Comparison of ENCODE assay signal across 13 cellular contexts in the genomic region with DNA sequence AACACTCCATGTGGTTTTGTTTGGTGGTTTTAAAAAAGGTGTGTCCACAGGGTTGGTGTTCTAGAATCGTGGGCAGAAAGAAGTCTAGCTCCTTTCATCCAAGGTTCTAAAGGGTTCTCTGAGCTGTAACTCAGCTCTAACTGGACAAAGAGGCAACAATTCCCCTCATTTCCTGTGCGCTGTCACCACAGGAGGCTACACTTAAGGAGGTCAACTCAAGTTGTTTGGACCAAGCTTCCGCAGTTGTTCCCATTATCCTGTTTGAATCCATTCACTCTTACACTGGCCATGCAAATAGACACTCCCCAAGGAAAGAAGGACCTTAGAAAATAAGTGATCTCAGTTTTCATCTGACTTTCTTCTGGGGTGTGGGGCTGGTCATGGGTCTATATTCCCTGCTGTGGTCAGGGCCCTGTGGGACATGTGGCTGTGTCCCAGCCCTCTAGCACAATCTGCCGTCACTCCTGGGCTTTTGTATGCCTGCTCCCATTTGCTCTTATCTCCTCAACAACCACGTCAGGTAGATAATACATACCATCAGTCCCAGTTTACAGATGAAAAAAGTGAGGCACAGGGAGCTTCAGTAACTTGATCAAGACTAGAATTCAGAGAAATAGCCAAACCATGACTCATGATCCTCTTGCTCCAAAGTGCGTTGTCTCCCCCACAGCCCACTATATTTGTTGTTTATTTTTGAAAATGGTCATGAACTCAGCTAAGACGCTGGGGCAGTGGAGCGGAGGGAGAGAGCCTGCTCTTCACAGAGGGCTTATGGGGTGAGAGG.
DNase-seq lines count a peak whose midpoint lies in the region; ATAC-seq, FAIRE-seq and TF ChIP-seq lines count a peak whose summit lies in the region.
"Had no signal": no experiment of that assay in that cellular context is flagged by ENCODE, and none has a peak within 500 bp of the region (broad histone marks: within the 10 kb centered on the region; RNA-seq: fewer than 3 reads in every experiment).

No MANE protein-coding gene starts in this region.

- no peaks in the 10 kb centered on the region for H3K36me3 ChIP-seq in smooth muscle cell (ENCODE audit: low read depth)

- H3K9me3 Mint-ChIP-seq in activated naive CD8-positive, alpha-beta T cell treated with anti-CD3 and anti-CD28 coated beads, Interleukin-2, amount 50 U/mL, for 24 hours, result peaks cover 7% of the 10 kb centered on the region

- no peak for ATAC-seq in activated naive CD8-positive, alpha-beta T cell treated with anti-CD3 and anti-CD28 coated beads, Interleukin-2, amount 50 U/mL, for 24 hours

- H3K27ac Mint-ChIP-seq in activated naive CD8-positive, alpha-beta T cell treated with anti-CD3 and anti-CD28 coated beads, Interleukin-2, amount 50 U/mL, for 24 hours, result no peak overlapping the region
- H3K27ac Mint-ChIP-seq: activated T-cell treated with anti-CD3 and anti-CD28 coated beads, Interleukin-2, amount 50 U/mL, for 24 hours; CD4-positive, CD25-positive, alpha-beta regulatory T cell had no signal

- H3K9me3 ChIP-seq in smooth muscle cell (replicated peaks; ENCODE audit: low read depth), result no peaks in the 10 kb centered on the region

- no peaks in the 10 kb centered on the region for H3K27me3 Mint-ChIP-seq in activated naive CD8-positive, alpha-beta T cell treated with anti-CD3 and anti-CD28 coated beads, Interleukin-2, amount 50 U/mL, for 24 hours

- peak; percentile 51 for FAIRE-seq in GM19239 (lab: Jason Lieb, UNC)
- FAIRE-seq: H54 had no signal

- TF ChIP-seq CTCF in smooth muscle cell (IDR thresholded peaks at IDR 0.05; ENCODE audit: borderline replicate concordance, insufficient read depth, poor library complexity, severe bottlenecking), result no peak

- peaks cover 10% of the 10 kb centered on the region for H3K4me1 ChIP-seq in smooth muscle cell (ENCODE audit: low read depth)

- H4K20me1 ChIP-seq in smooth muscle cell (ENCODE audit: low read depth), result no peaks in the 10 kb centered on the region

- WGBS in smooth muscle cell (ENCODE audit: low lambda C conversion rate), result 66% methylated on average over 8 of the region's 8 CpGs

- H3K4me3 ChIP-seq in smooth muscle cell, result no peak overlapping the region

- no peaks in the 10 kb centered on the region for H3K4me1 Mint-ChIP-seq in activated naive CD8-positive, alpha-beta T cell treated with anti-CD3 and anti-CD28 coated beads, Interleukin-2, amount 50 U/mL, for 24 hours
- H3K4me1 Mint-ChIP-seq: CD4-positive, CD25-positive, alpha-beta regulatory T cell had no signal

- peaks cover 2% of the 10 kb centered on the region for H3K36me3 Mint-ChIP-seq in activated naive CD8-positive, alpha-beta T cell treated with anti-CD3 and anti-CD28 coated beads, Interleukin-2, amount 50 U/mL, for 24 hours (ENCODE audit: low read depth)
- H3K36me3 Mint-ChIP-seq: CD4-positive, CD25-positive, alpha-beta regulatory T cell had no signal

- no peaks in the 10 kb centered on the region for H3K27me3 ChIP-seq in smooth muscle cell (ENCODE audit: low read depth)

- DNase-seq in GM19239 (ENCODE audit: insufficient read length, low spot score) (no peak), amniotic epithelial cell (ENCODE audit: low read depth) (peak; percentile 69), iris pigment epithelial cell (ENCODE audit: low read depth) (peak; percentile 87), smooth muscle cell (lab: John Stamatoyannopoulos, UW; ENCODE audit: unreplicated experiment) (no peak), activated gamma-delta T cell (lab: John Stamatoyannopoulos, UW) (no peak), inferior parietal cortex (ENCODE audit: extremely low spot score) (no peak), head of caudate nucleus (no peak)
- DNase-seq in activated naive CD8-positive, alpha-beta T cell treated with anti-CD3 and anti-CD28 coated beads, Interleukin-2, amount 50 U/mL, for 24 hours, result no peak
- DNase-seq: activated T-cell treated with anti-CD3 and anti-CD28 coated beads, Interleukin-2, amount 50 U/mL, for 24 hours; CD4-positive, CD25-positive, alpha-beta regulatory T cell had no signal

- H3K9ac ChIP-seq in smooth muscle cell (ENCODE audit: low read depth), result no peak overlapping the region
- H3K9ac ChIP-seq: KMS-11 had no signal

- H3K27ac ChIP-seq in smooth muscle cell (ENCODE audit: low read depth), result peak overlapping the region; percentile 82
- H3K27ac ChIP-seq: foreskin keratinocyte, KMS-11 had no signal

- intact Hi-C loops in head of caudate nucleus (cut with DNase I), result loop anchor here (10.0 kb wide), 1 partner anchor 104 kb away; a partner anchor contains a TSS

- no peaks in the 10 kb centered on the region for H3F3A ChIP-seq in smooth muscle cell (ENCODE audit: low read depth)

- peak overlapping the region; percentile 4 for H3K4me2 ChIP-seq in smooth muscle cell
- H3K4me2 ChIP-seq: KMS-11 had no signal

- H3K4me3 Mint-ChIP-seq in activated naive CD8-positive, alpha-beta T cell treated with anti-CD3 and anti-CD28 coated beads, Interleukin-2, amount 50 U/mL, for 24 hours, result no peak overlapping the region
- H3K4me3 Mint-ChIP-seq: activated T-cell treated with anti-CD3 and anti-CD28 coated beads, Interleukin-2, amount 50 U/mL, for 24 hours; CD4-positive, CD25-positive, alpha-beta regulatory T cell had no signal

- H3K79me2 ChIP-seq in smooth muscle cell (ENCODE audit: low read depth), result no peaks in the 10 kb centered on the region

- H2AFZ ChIP-seq in smooth muscle cell (ENCODE audit: low read depth), result no peak overlapping the region

Comparison
In these comparisons a context has a peak if more than half of its experiments do, and no peak if none do; other contexts are left out.
1. DNase-seq: peak in amniotic epithelial cell (single experiment) and iris pigment epithelial cell (single experiment); none in GM19239 (single experiment), smooth muscle cell (single experiment), activated naive CD8-positive, alpha-beta T cell treated with anti-CD3 and anti-CD28 coated beads, Interleukin-2, amount 50 U/mL, for 24 hours (single experiment), activated gamma-delta T cell (single experiment), inferior parietal cortex (single experiment) and head of caudate nucleus (0 of 42).